Comparison of ENCODE assay signal across 8 cellular contexts in genomic region chr1:150877220-150877516, GRCh38. TPM values are rescaled to one million over a fixed set of nuclear protein-coding genes. Genes with fewer than 3 reads are reported as not detected.
DNase-seq lines count a peak whose midpoint lies in the region; ATAC-seq, FAIRE-seq and TF ChIP-seq lines count a peak whose summit lies in the region.

No MANE protein-coding gene starts in this region.

- no peaks in the 10 kb centered on the region for H3K9me1 ChIP-seq in endothelial cell of umbilical vein (replicated peaks; ENCODE audit: control insufficient read depth, extremely low read depth, insufficient read depth, low read length)

- H3K27me3 ChIP-seq in PC-9 (ENCODE audit: insufficient read depth, low read depth) (no peaks in the 10 kb centered on the region), endothelial cell of umbilical vein (ENCODE audit: control insufficient read depth in 2 of 2, insufficient read depth in 2 of 2, low read length in 2 of 2) (peaks cover 0 to 3% of the 10 kb centered on the region in 2 experiments), psoas muscle (ENCODE audit: insufficient read depth in 3 of 3, low read length in 2 of 3) (no peaks in the 10 kb centered on the region)

- DNase-seq in GM12864 (ENCODE audit: low read depth) = no peak
- no peak for DNase-seq in PC-9
- DNase-seq in endothelial cell of umbilical vein (ENCODE audit: low read depth, low spot score) = no peak
- DNase-seq in psoas muscle = no peak
- DNase-seq in hippocampal formation (lab: John Stamatoyannopoulos, UW) = no peak

- H3K9ac ChIP-seq in endothelial cell of umbilical vein (replicated peaks; ENCODE audit: extremely low read depth, insufficient read depth, low read length) = no peak overlapping the region

- H3K27ac ChIP-seq in PC-9 (peak overlapping the region; percentile 56), endothelial cell of umbilical vein (ENCODE audit: insufficient read depth, low read depth, low read length) (peak overlapping the region; percentile 34), psoas muscle (peak overlapping the region; percentile 94)

- H3K4me3 ChIP-seq in GM12864 (ENCODE audit: low read depth, low read length) (peak overlapping the region; percentile 59), PC-9 (peak overlapping the region; percentile 97; the same call in 1 of the 2 replicates), endothelial cell of umbilical vein (replicated peaks in 1 of 3; ENCODE audit: insufficient read depth in 1 of 3, low read depth in 1 of 3, low read length in 3 of 3) (peak overlapping the region in 2 of 3 experiments; percentile 6 to 50), psoas muscle (peak overlapping the region; percentile 86)

- intact Hi-C loops in PC-9 (cut with micrococcal nuclease; ENCODE audit: unreplicated experiment) = loop anchor here (5.0 kb wide), 1 partner anchor 100 kb away; no protein-coding TSS in a partner anchor
- intact Hi-C loops in endothelial cell of umbilical vein (cut with micrococcal nuclease) = loop anchor here (5.0 kb wide), 2 partner anchors 100 to 115 kb away; no protein-coding TSS in a partner anchor
- intact Hi-C loops in psoas muscle (cut with DNase I) = loop anchor here in 1 of 2 donors (5.0 kb wide), 2 partner anchors 45 to 100 kb away; no protein-coding TSS in a partner anchor

- BruUV-seq in PC-9 (replicated peaks; lab: Mats Ljungman, UMichigan) (no TSS peak), endothelial cell of umbilical vein (replicated peaks; lab: Mats Ljungman, UMichigan) (TSS peak; percentile 77)

- POLR2A ChIA-PET in PC-9 (lab: Charles Lee; ENCODE audit: unreplicated experiment) (interaction anchor here (0.6 kb wide), 1 partner anchor 389 kb away, joined by 8 read pairs; no protein-coding TSS in a partner anchor), endothelial cell of umbilical vein (lab: Charles Lee) (no interaction called here)

- H3K4me2 ChIP-seq in PC-9 = peak overlapping the region; percentile 67
- H3K4me2 ChIP-seq in endothelial cell of umbilical vein (ENCODE audit: insufficient read depth, low read length) = peak overlapping the region; percentile 5

- H3F3A ChIP-seq in PC-9 (ENCODE audit: insufficient read depth, low read depth) = peaks cover 39% of the 10 kb centered on the region

- TF ChIP-seq CTCF in GM12864 (IDR thresholded peaks at IDR 0.05; ENCODE audit: low read depth, low read length, missing control alignments) (no peak), PC-9 (conservative IDR thresholded peaks at IDR 0.05) (no peak), endothelial cell of umbilical vein (IDR thresholded peaks at IDR 0.05; ENCODE audit: extremely low read depth in 1 of 2, insufficient read depth in 1 of 2, low read depth in 1 of 2, low read length in 2 of 2) (no peak), psoas muscle (IDR thresholded peaks at IDR 0.05) (no peak)

- H2AFZ ChIP-seq in PC-9 = peak overlapping the region; percentile 89
- H2AFZ ChIP-seq in endothelial cell of umbilical vein (ENCODE audit: low read depth, low read length) = peak overlapping the region; percentile 23

- H4K20me1 ChIP-seq in PC-9 (ENCODE audit: insufficient read depth) (no peaks in the 10 kb centered on the region), endothelial cell of umbilical vein (replicated peaks; ENCODE audit: control insufficient read depth, extremely low read depth, insufficient read depth, low read length) (no peaks in the 10 kb centered on the region)

- H3K9me3 ChIP-seq in PC-9 (ENCODE audit: insufficient read depth, low read depth) (no peaks in the 10 kb centered on the region), endothelial cell of umbilical vein (replicated peaks; ENCODE audit: control insufficient read depth, insufficient read depth, low read length) (no peaks in the 10 kb centered on the region), psoas muscle (no peaks in the 10 kb centered on the region)

- H3K4me1 ChIP-seq in PC-9 (replicated peaks; ENCODE audit: insufficient read depth) (peaks cover 35% of the 10 kb centered on the region), endothelial cell of umbilical vein (ENCODE audit: control insufficient read depth, extremely low read depth, insufficient read depth, low read length) (peaks cover 13% of the 10 kb centered on the region), psoas muscle (peaks cover 12% of the 10 kb centered on the region)

- no peak for ATAC-seq in psoas muscle
- ATAC-seq in HG03095 (IDR thresholded peaks at IDR 0.05; ENCODE audit: unreplicated experiment) = no peak
- ATAC-seq in HG03097 (IDR thresholded peaks at IDR 0.05; ENCODE audit: low FRiP score, unreplicated experiment) = no peak
- no peak for ATAC-seq in HG02642 (IDR thresholded peaks at IDR 0.05; ENCODE audit: poor library complexity, unreplicated experiment)

- 40 to 64% (median 45%) methylated on average over 7 of the region's 7 CpGs for WGBS in psoas muscle, 3 donors

- no peak for FAIRE-seq in endothelial cell of umbilical vein (lab: Jason Lieb, UNC)

- no peaks in the 10 kb centered on the region for H3K36me3 ChIP-seq in PC-9 (ENCODE audit: low read depth)
- H3K36me3 ChIP-seq in endothelial cell of umbilical vein (ENCODE audit: control insufficient read depth in 2 of 2, extremely low read depth in 1 of 2, insufficient read depth in 2 of 2, low read length in 2 of 2) = peaks cover 0 to under 1% of the 10 kb centered on the region in 2 experiments
- peaks cover 0 to 5% of the 10 kb centered on the region in 2 donors for H3K36me3 ChIP-seq in psoas muscle (ENCODE audit: insufficient read depth in 1 of 2, low read depth in 1 of 2)

- H3K9me2 ChIP-seq in PC-9 (ENCODE audit: insufficient read depth) = no peaks in the 10 kb centered on the region

- CTCF ChIA-PET in PC-9 (lab: Charles Lee) = interaction anchor here (0.6 kb wide), 1 partner anchor 81 kb away, joined by 7 read pairs; no protein-coding TSS in a partner anchor
- CTCF ChIA-PET in endothelial cell of umbilical vein (lab: Charles Lee) = interaction anchor here (0.6 to 1.1 kb wide), 3 partner anchors 11 to 459 kb away, joined by 3 read pairs; no protein-coding TSS in a partner anchor

- TF ChIP-seq POLR2A in endothelial cell of umbilical vein (IDR thresholded peaks at IDR 0.05; ENCODE audit: low read depth, low read length) = no peak

- dilution Hi-C loops in endothelial cell of umbilical vein (cut with MboI; ENCODE audit: extremely low pct_ligation_motif_present, low sequenced_read_pairs) = no loop called here

- H3K79me2 ChIP-seq in PC-9 (ENCODE audit: low read depth) (peaks cover 30% of the 10 kb centered on the region), endothelial cell of umbilical vein (ENCODE audit: control insufficient read depth, insufficient read depth, low read length) (peaks cover 28% of the 10 kb centered on the region)

TF ChIP-seq in endothelial cell of umbilical vein, 7 proteins besides CTCF, POLR2A, EP300 and RAD21:
- TF ChIP-seq EZH2 (IDR thresholded peaks at IDR 0.05; ENCODE audit: borderline replicate concordance, low read depth, low read length, severe bottlenecking) = no peak
- no peak for TF ChIP-seq GATA2 (IDR thresholded peaks at IDR 0.05; ENCODE audit: insufficient read depth, insufficient read length, low read depth, low read length)
- no peak for TF ChIP-seq JUN (IDR thresholded peaks at IDR 0.05; ENCODE audit: borderline replicate concordance, insufficient read depth, insufficient read length, low read depth)
- no peak for TF ChIP-seq MAX (IDR thresholded peaks at IDR 0.05; ENCODE audit: insufficient read depth, insufficient read length)
- no peak for TF ChIP-seq POLR2AphosphoS5 (IDR thresholded peaks at IDR 0.05; ENCODE audit: insufficient read depth, low read depth, low read length)
- TF ChIP-seq MYC (IDR thresholded peaks at IDR 0.05; ENCODE audit: low read depth, low read length) = no peak
- no peak for TF ChIP-seq FOS (IDR thresholded peaks at IDR 0.05; ENCODE audit: borderline replicate concordance, insufficient read depth, low read length)

RNA-seq across cellular contexts. Expression of gene ARNT, which starts 0.8 kb away (rescaled TPM):
- 30.3 and 35.1 TPM in 2 replicates for total RNA-seq in PC-9 (2021)
- total RNA-seq in endothelial cell of umbilical vein = 30.2 and 40.3 TPM in 2 replicates
- polyA plus RNA-seq in endothelial cell of umbilical vein = 24.3 and 24.8 TPM in 2 replicates
- 20.0 and 20.3 TPM in 2 replicates for polyA plus RNA-seq in endothelial cell of umbilical vein (2011; cell fraction: cytosol; rRNA removed)
- polyA plus RNA-seq in endothelial cell of umbilical vein (2011; cell fraction: nucleus; rRNA removed) = 61.9 and 70.7 TPM in 2 replicates
- polyA plus RNA-seq in endothelial cell of umbilical vein (2012) = 27.7 and 30.4 TPM in 2 replicates
- 58.9 and 66.8 TPM in 2 replicates for polyA minus RNA-seq in endothelial cell of umbilical vein
- polyA minus RNA-seq in endothelial cell of umbilical vein (2011; cell fraction: cytosol; rRNA and poly(A)+ RNA removed) = 21.3 TPM
- 41.0 and 60.0 TPM in 2 replicates for polyA minus RNA-seq in endothelial cell of umbilical vein (2011; cell fraction: nucleus; rRNA and poly(A)+ RNA removed)
- 10 to 100 TPM; 38.0 to 38.9 (median 38.5) TPM for total RNA-seq in psoas muscle
- 10 to 100 TPM; 11.5 to 29.4 (median 13.6) TPM for polyA plus RNA-seq in psoas muscle

RNA-seq across cellular contexts. Expression of gene CTXND2, which starts 9.8 kb away (rescaled TPM):
- total RNA-seq in PC-9 (2021) = not detected in 2 replicates
- total RNA-seq in endothelial cell of umbilical vein = not detected in 2 replicates
- not detected in 2 replicates for polyA plus RNA-seq in endothelial cell of umbilical vein
- polyA plus RNA-seq in endothelial cell of umbilical vein (2011; cell fraction: cytosol; rRNA removed) = not detected in 2 replicates
- not detected in 2 replicates for polyA plus RNA-seq in endothelial cell of umbilical vein (2011; cell fraction: nucleus; rRNA removed)
- polyA plus RNA-seq in endothelial cell of umbilical vein (2012) = not detected in 2 replicates
- not detected in 2 replicates for polyA minus RNA-seq in endothelial cell of umbilical vein
- not detected for polyA minus RNA-seq in endothelial cell of umbilical vein (2011; cell fraction: cytosol; rRNA and poly(A)+ RNA removed)
- polyA minus RNA-seq in endothelial cell of umbilical vein (2011; cell fraction: nucleus; rRNA and poly(A)+ RNA removed) = not detected in 2 replicates
- not detected for total RNA-seq in psoas muscle
- not detected for polyA plus RNA-seq in psoas muscle

RNA-seq across cellular contexts. Expression of gene SETDB1, which starts 49.0 kb away (rescaled TPM):
- total RNA-seq in PC-9 (2021) (45.6 and 51.1 TPM in 2 replicates), endothelial cell of umbilical vein (42.0 and 49.2 TPM in 2 replicates), psoas muscle (10 to 100 TPM; 19.4 to 27.1 (median 20.4) TPM)
- polyA plus RNA-seq in endothelial cell of umbilical vein (25.1 and 25.3 TPM in 2 replicates), psoas muscle (10 to 100 TPM; 12.8 to 14.8 (median 13.5) TPM)
- 23.9 and 24.8 TPM in 2 replicates for polyA plus RNA-seq in endothelial cell of umbilical vein (2011; cell fraction: cytosol; rRNA removed)
- 82.1 and 83.5 TPM in 2 replicates for polyA plus RNA-seq in endothelial cell of umbilical vein (2011; cell fraction: nucleus; rRNA removed)
- polyA plus RNA-seq in endothelial cell of umbilical vein (2012) = 27.1 and 29.8 TPM in 2 replicates
- 74.2 and 80.9 TPM in 2 replicates for polyA minus RNA-seq in endothelial cell of umbilical vein
- polyA minus RNA-seq in endothelial cell of umbilical vein (2011; cell fraction: cytosol; rRNA and poly(A)+ RNA removed) = 27.0 TPM
- polyA minus RNA-seq in endothelial cell of umbilical vein (2011; cell fraction: nucleus; rRNA and poly(A)+ RNA removed) = 48.6 and 72.3 TPM in 2 replicates

Comparison
In these comparisons a context has a peak if more than half of its experiments do, and no peak if none do; other contexts are left out.
1. H3K4me3 ChIP-seq: peak in every context shown above with its lines; median percentile 97 in PC-9; 86 in psoas muscle; 59 in GM12864; 28 in endothelial cell of umbilical vein.
2. H3K27ac ChIP-seq: peak in every context shown above with its lines; median percentile 94 in psoas muscle; 56 in PC-9; 34 in endothelial cell of umbilical vein.